Comparison of ENCODE assay signal across 20 cellular contexts in the genomic region with DNA sequence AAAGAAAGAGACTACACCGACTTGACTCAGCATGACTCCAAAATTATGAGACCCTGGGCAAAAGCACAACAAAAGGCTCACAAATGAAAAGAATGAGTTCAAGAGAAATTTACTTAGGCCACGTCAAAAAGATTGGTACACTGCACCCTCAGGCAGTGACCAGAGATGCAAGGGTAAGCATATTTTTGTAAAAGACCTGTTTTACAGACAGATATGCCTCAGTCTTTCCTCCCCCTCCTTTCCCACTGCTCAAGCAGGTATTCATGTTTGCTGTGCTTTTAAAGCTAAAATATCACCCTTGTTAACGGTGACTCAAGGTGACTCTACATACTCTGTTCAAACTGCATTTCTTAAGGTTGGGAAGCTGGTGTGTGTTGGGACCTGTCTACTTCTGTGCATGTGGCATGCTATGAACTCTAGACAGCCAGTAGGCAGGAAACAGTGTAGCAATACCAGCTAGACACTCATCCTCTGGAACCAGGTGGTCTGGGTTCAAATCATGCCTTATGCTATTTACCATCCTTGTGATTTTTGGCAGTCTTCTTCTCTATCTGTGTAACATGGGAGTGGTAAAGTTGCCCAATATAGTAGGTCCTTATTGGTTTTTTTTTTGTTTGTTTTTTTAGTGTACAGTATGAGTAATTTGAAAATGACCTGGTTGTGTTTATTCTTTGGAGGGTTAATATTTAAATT.
DNase-seq lines count a peak whose midpoint lies in the region; ATAC-seq and TF ChIP-seq lines count a peak whose summit lies in the region.
"Had no signal": no experiment of that assay in that cellular context is flagged by ENCODE, and none has a peak within 500 bp of the region (broad histone marks: within the 10 kb centered on the region; RNA-seq: fewer than 3 reads in every experiment).

No MANE protein-coding gene starts in this region.

- peaks cover 8% of the 10 kb centered on the region; the same call in 1 of the 2 replicates for H4K20me1 ChIP-seq in SK-N-SH (ENCODE audit: insufficient read depth)

- H3K9me3 ChIP-seq in SK-N-SH (no peaks in the 10 kb centered on the region), esophagus muscularis mucosa (no peaks in the 10 kb centered on the region)
- H3K9me3 ChIP-seq: body of pancreas, heart right ventricle, pancreas, tibial nerve had no signal

- H3K27me3 ChIP-seq in SK-N-SH (ENCODE audit: insufficient read depth) (no peaks in the 10 kb centered on the region), esophagus muscularis mucosa (no peaks in the 10 kb centered on the region)
- H3K27me3 ChIP-seq: body of pancreas, heart right ventricle, pancreas, tibial nerve had no signal

- H2AFZ ChIP-seq in SK-N-SH (ENCODE audit: low read depth) = no peak overlapping the region

- H3K9me2 ChIP-seq in SK-N-SH = no peaks in the 10 kb centered on the region

- H3K27me3 Mint-ChIP-seq in Calu3 (ENCODE audit: unreplicated experiment) = no peaks in the 10 kb centered on the region
- H3K27me3 Mint-ChIP-seq: activated naive CD4-positive, alpha-beta T cell treated with anti-CD3 and anti-CD28 coated beads, Interleukin-2, amount 10 ng/mL, durations not matched to agents 7 days and 5 days; dendritic cell treated with granulocyte-macrophage colony-stimulating factor and Interleukin-4, amounts not matched to agents 40 ng/mL and 50 ng/mL, for 4 days had no signal

- TF ChIP-seq EP300 in SK-N-SH (IDR thresholded peaks at IDR 0.05; ENCODE audit: borderline replicate concordance in 1 of 2, low read depth in 1 of 2, low read length in 1 of 2) (no peak), esophagus muscularis mucosa (IDR thresholded peaks at IDR 0.05) (no peak)

- no peak overlapping the region for H3K9ac ChIP-seq in SK-N-SH

- TF ChIP-seq CTCF in SK-N-SH (IDR thresholded peaks at IDR 0.05) = no peak
- no peak for TF ChIP-seq CTCF in esophagus muscularis mucosa (IDR thresholded peaks at IDR 0.05)
- TF ChIP-seq CTCF in Calu3 (IDR thresholded peaks at IDR 0.05; ENCODE audit: unreplicated experiment) = no peak

- POLR2A ChIA-PET in SK-N-SH (lab: Yijun Ruan, JAX) = no interaction called here

- DNase-seq in SK-N-SH (no peak), M059J (ENCODE audit: low read depth) (peak; percentile 54), renal cortical epithelial cell (ENCODE audit: low read depth) (peak; percentile 61), esophagus muscularis mucosa (ENCODE audit: extremely low spot score) (no peak), Calu3 (no peak)
- DNase-seq: activated CD4-positive, alpha-beta T cell treated with anti-CD3 and anti-CD28 coated beads for 4 hours; activated naive CD4-positive, alpha-beta T cell treated with anti-CD3 and anti-CD28 coated beads, Interleukin-2, amount 10 ng/mL, durations not matched to agents 7 days and 5 days; body of pancreas; heart right ventricle; kidney; NCI-H1930; NCI-H526; pancreas had no signal

- no peaks in the 10 kb centered on the region for H3K4me1 Mint-ChIP-seq in Calu3 (ENCODE audit: low read depth, unreplicated experiment)

- H3K4me3 ChIP-seq in SK-N-SH (ENCODE audit: low read depth in 2 of 2, low read length in 1 of 2) (no peak overlapping the region), esophagus muscularis mucosa (no peak overlapping the region)
- H3K4me3 ChIP-seq: body of pancreas, heart right ventricle, pancreas, skin epidermis, tibial nerve had no signal

- ATAC-seq in SK-N-SH treated with all-trans-retinoic acid at 6 μM for 48 hours (peak; percentile 37), esophagus mucosa (peak; percentile 99), GM18505 (IDR thresholded peaks at IDR 0.05; ENCODE audit: unreplicated experiment) (no peak)
- ATAC-seq: body of pancreas, heart right ventricle, pancreas had no signal

- H3K4me1 ChIP-seq in SK-N-SH (ENCODE audit: control insufficient read depth in 1 of 2, insufficient read depth in 2 of 2, low read depth in 1 of 2, low read length in 1 of 2) = peaks cover 0 to 2% of the 10 kb centered on the region in 2 experiments; a peak in 2 of 4 replicates
- peaks cover 8 to 17% (median 14%) of the 10 kb centered on the region in 4 donors for H3K4me1 ChIP-seq in esophagus muscularis mucosa

- no peak overlapping the region for H3K4me3 Mint-ChIP-seq in Calu3 (ENCODE audit: low read depth, unreplicated experiment)
- H3K4me3 Mint-ChIP-seq: activated naive CD4-positive, alpha-beta T cell treated with anti-CD3 and anti-CD28 coated beads, Interleukin-2, amount 10 ng/mL, durations not matched to agents 7 days and 5 days; dendritic cell treated with granulocyte-macrophage colony-stimulating factor and Interleukin-4, amounts not matched to agents 40 ng/mL and 50 ng/mL, for 4 days had no signal

- no peak overlapping the region for H3K27ac Mint-ChIP-seq in Calu3 (ENCODE audit: unreplicated experiment)
- H3K27ac Mint-ChIP-seq: activated naive CD4-positive, alpha-beta T cell treated with anti-CD3 and anti-CD28 coated beads, Interleukin-2, amount 10 ng/mL, durations not matched to agents 7 days and 5 days; dendritic cell treated with granulocyte-macrophage colony-stimulating factor and Interleukin-4, amounts not matched to agents 40 ng/mL and 50 ng/mL, for 4 days had no signal

- no peak overlapping the region for H3K4me2 ChIP-seq in SK-N-SH

- H3K36me3 ChIP-seq in SK-N-SH (replicated peaks in 1 of 2; ENCODE audit: control insufficient read depth in 1 of 2, insufficient read depth in 2 of 2, low read length in 1 of 2) (peaks cover 38 to 43% of the 10 kb centered on the region in 2 experiments), esophagus muscularis mucosa (no peaks in the 10 kb centered on the region)
- H3K36me3 ChIP-seq: pancreas, tibial nerve had no signal

- 76% methylated on average over 3 of the region's 3 CpGs for WGBS in SK-N-SH (ENCODE audit: low lambda C conversion rate)
- 93% methylated on average over 3 of the region's 3 CpGs for WGBS in esophagus muscularis mucosa

- TF ChIP-seq POLR2A in esophagus muscularis mucosa (IDR thresholded peaks at IDR 0.05; ENCODE audit: low read depth) (no peak), GM18505 (IDR thresholded peaks at IDR 0.05; ENCODE audit: borderline replicate concordance, extremely low read depth, insufficient read depth, insufficient read length) (no peak)

- H3K9me3 Mint-ChIP-seq in Calu3 (ENCODE audit: low read depth, unreplicated experiment) = peaks cover 5% of the 10 kb centered on the region
- H3K9me3 Mint-ChIP-seq: activated naive CD4-positive, alpha-beta T cell treated with anti-CD3 and anti-CD28 coated beads, Interleukin-2, amount 10 ng/mL, durations not matched to agents 7 days and 5 days; dendritic cell treated with granulocyte-macrophage colony-stimulating factor and Interleukin-4, amounts not matched to agents 40 ng/mL and 50 ng/mL, for 4 days had no signal

- intact Hi-C loops in esophagus muscularis mucosa (cut with DNase I) = no loop called here
- intact Hi-C loops in Calu3 (cut with micrococcal nuclease; ENCODE audit: unreplicated experiment) = no loop called here

- BruUV-seq in Calu3 (replicated peaks; lab: Mats Ljungman, UMichigan) = no TSS peak

- H3F3A ChIP-seq in SK-N-SH (replicated peaks; ENCODE audit: insufficient read depth) = peaks cover 7% of the 10 kb centered on the region

- no peak for TF ChIP-seq RAD21 in SK-N-SH (IDR thresholded peaks at IDR 0.05; ENCODE audit: low read length)

- no peak overlapping the region for H3K27ac ChIP-seq in SK-N-SH (ENCODE audit: low read depth in 2 of 2, low read length in 1 of 2)
- no peak overlapping the region for H3K27ac ChIP-seq in esophagus muscularis mucosa (replicated peaks in 1 of 4)
- H3K27ac ChIP-seq: body of pancreas, C4-2B, heart right ventricle, pancreas, tibial nerve had no signal

- CTCF ChIA-PET in SK-N-SH (lab: Yijun Ruan, JAX) = interaction anchor here (0.9 kb wide), 1 partner anchor 15 kb away, joined by 3 read pairs; no protein-coding TSS in a partner anchor
- CTCF ChIA-PET in Calu3 (lab: Charles Lee) = no interaction called here

- H3K36me3 Mint-ChIP-seq in Calu3 (ENCODE audit: insufficient read depth, unreplicated experiment) = no peaks in the 10 kb centered on the region

- H3K79me2 ChIP-seq in SK-N-SH (ENCODE audit: insufficient read depth) = peaks cover 42% of the 10 kb centered on the region

TF ChIP-seq in SK-N-SH treated with all-trans-retinoic acid at 6 μM for 48 hours, 23 proteins besides CTCF, POLR2A, EP300 and RAD21 (continues in another document):
- no peak for TF ChIP-seq ZNF565 (CRISPR knock-in tag; conservative IDR thresholded peaks at IDR 0.05; ENCODE audit: low read depth)
- no peak for TF ChIP-seq ZNF70 (CRISPR knock-in tag; IDR thresholded peaks at IDR 0.05)
- TF ChIP-seq, protein P1, sequence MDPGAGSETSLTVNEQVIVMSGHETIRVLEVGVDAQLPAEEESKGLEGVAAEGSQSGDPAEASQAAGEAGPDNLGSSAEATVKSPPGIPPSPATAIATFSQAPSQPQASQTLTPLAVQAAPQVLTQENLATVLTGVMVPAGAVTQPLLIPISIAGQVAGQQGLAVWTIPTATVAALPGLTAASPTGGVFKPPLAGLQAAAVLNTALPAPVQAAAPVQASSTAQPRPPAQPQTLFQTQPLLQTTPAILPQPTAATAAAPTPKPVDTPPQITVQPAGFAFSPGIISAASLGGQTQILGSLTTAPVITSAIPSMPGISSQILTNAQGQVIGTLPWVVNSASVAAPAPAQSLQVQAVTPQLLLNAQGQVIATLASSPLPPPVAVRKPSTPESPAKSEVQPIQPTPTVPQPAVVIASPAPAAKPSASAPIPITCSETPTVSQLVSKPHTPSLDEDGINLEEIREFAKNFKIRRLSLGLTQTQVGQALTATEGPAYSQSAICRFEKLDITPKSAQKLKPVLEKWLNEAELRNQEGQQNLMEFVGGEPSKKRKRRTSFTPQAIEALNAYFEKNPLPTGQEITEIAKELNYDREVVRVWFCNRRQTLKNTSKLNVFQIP (CRISPR knock-in tag; IDR thresholded peaks at IDR 0.05; ENCODE audit: borderline replicate concordance, low read depth) = no peak
- TF ChIP-seq ZNF8 (CRISPR knock-in tag; IDR thresholded peaks at IDR 0.05) = no peak

TF ChIP-seq in SK-N-SH, 30 proteins besides CTCF, POLR2A, EP300 and RAD21 (continues in another document):
- no peak for TF ChIP-seq TEAD4 (IDR thresholded peaks at IDR 0.05; ENCODE audit: borderline replicate concordance, insufficient read depth)

Comparison
In these comparisons a context has a peak if more than half of its experiments do, and no peak if none do; other contexts are left out.
1. DNase-seq: peak in M059J (single experiment) and renal cortical epithelial cell (single experiment); none in SK-N-SH (single experiment), esophagus muscularis mucosa (single experiment) and Calu3 (single experiment).